ENCODE assay signal across 8 cellular contexts in genomic region chr16:66342294-66342900, GRCh38. TPM values are rescaled to one million over a fixed set of nuclear protein-coding genes. Genes with fewer than 3 reads are reported as not detected.
DNase-seq lines count a peak whose midpoint lies in the region; ATAC-seq and TF ChIP-seq lines count a peak whose summit lies in the region.

No MANE protein-coding gene starts in this region.

- H3K4me1 Mint-ChIP-seq in CD14-positive monocyte: peaks cover 5% of the 10 kb centered on the region

- no peak for ATAC-seq in GM21381 (IDR thresholded peaks at IDR 0.05; ENCODE audit: unreplicated experiment)
- ATAC-seq in GM18520 (IDR thresholded peaks at IDR 0.05; ENCODE audit: unreplicated experiment): no peak
- ATAC-seq in activated CD4-positive, CD25-positive, alpha-beta regulatory T cell treated with anti-CD3 and anti-CD28 coated beads, Interleukin-2, amount 50 U/mL, for 24 hours: no peak

- H3K27ac ChIP-seq in liver (ENCODE audit: low read depth in 1 of 2, low read length in 2 of 2): no peak overlapping the region

- no peak overlapping the region for H3K4me3 ChIP-seq in HAP-1
- no peak overlapping the region for H3K4me3 ChIP-seq in liver (ENCODE audit: low read depth in 1 of 3, low read length in 3 of 3)

- no peak overlapping the region for H3K4me3 Mint-ChIP-seq in CD14-positive monocyte

- peak in 1 of 2 donors; percentile 16 for TF ChIP-seq RAD21 in liver (IDR thresholded peaks at IDR 0.05)

- H3K27ac Mint-ChIP-seq in CD14-positive monocyte: no peak overlapping the region

- H3K36me3 ChIP-seq in HAP-1 (replicated peaks): no peaks in the 10 kb centered on the region
- no peaks in the 10 kb centered on the region for H3K36me3 ChIP-seq in liver (ENCODE audit: control insufficient read depth in 4 of 4, insufficient read depth in 3 of 4, low read depth in 1 of 4, low read length in 3 of 4)

- no peaks in the 10 kb centered on the region for H3K4me1 ChIP-seq in HAP-1
- H3K4me1 ChIP-seq in liver (ENCODE audit: control insufficient read depth in 4 of 4, insufficient read depth in 4 of 4, low read length in 3 of 4): no peaks in the 10 kb centered on the region

- in situ Hi-C loops in HAP-1 (cut with MboI; ENCODE audit: low sequenced_read_pairs): no loop called here

- TF ChIP-seq CTCF in CD14-positive monocyte (IDR thresholded peaks at IDR 0.05) (peak; percentile 74), liver (IDR thresholded peaks at IDR 0.05; ENCODE audit: low read depth, low read length, missing input control) (peak; percentile 26)

- H3K36me3 Mint-ChIP-seq in CD14-positive monocyte: no peaks in the 10 kb centered on the region

- H3K27me3 Mint-ChIP-seq in CD14-positive monocyte (ENCODE audit: low read depth in 3 of 3): peaks cover 8 to 20% (median 10%) of the 10 kb centered on the region in 3 donors

- H3K9me3 Mint-ChIP-seq in CD14-positive monocyte: no peaks in the 10 kb centered on the region

- H3K9me3 ChIP-seq in HAP-1 (no peaks in the 10 kb centered on the region), liver (ENCODE audit: control insufficient read depth in 4 of 4, low read length in 3 of 4) (peaks cover 0 to 6% (median under 1%) of the 10 kb centered on the region in 4 donors)

- no peaks in the 10 kb centered on the region for H3K27me3 ChIP-seq in HAP-1 (ENCODE audit: low read depth)
- no peaks in the 10 kb centered on the region for H3K27me3 ChIP-seq in liver (ENCODE audit: control insufficient read depth in 4 of 4, insufficient read depth in 4 of 4, low read length in 3 of 4)

- intact Hi-C loops in CD14-positive monocyte (cut with micrococcal nuclease): loop anchor here in 1 of 2 donors (10.0 kb wide), 1 partner anchor 58 kb away; no protein-coding TSS in a partner anchor

- DNase-seq in CD14-positive monocyte (ENCODE audit: low spot score): no peak
- peak; percentile 21 to 77 for DNase-seq in HAP-1 (ENCODE audit: low spot score in 2 of 2)
- peak; percentile 32 for DNase-seq in activated T-cell treated with anti-CD3 and anti-CD28 coated beads, Interleukin-2, amount 50 U/mL, for 1 hour
- DNase-seq in mesenteric fat pad (ENCODE audit: low spot score): no peak

- WGBS in liver: 65% methylated on average over 9 of the region's 9 CpGs

- H3K9ac ChIP-seq in liver (ENCODE audit: low read depth in 1 of 2, low read length in 2 of 2): no peak overlapping the region

TF ChIP-seq in liver, 16 proteins besides CTCF, POLR2A, EP300 and RAD21:
- TF ChIP-seq, protein P1, sequence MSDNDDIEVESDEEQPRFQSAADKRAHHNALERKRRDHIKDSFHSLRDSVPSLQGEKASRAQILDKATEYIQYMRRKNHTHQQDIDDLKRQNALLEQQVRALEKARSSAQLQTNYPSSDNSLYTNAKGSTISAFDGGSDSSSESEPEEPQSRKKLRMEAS (IDR thresholded peaks at IDR 0.05): no peak
- TF ChIP-seq TAF1 (conservative IDR thresholded peaks at IDR 0.05) (no peak), YY1 (IDR thresholded peaks at IDR 0.05) (no peak), NR2F2 (IDR thresholded peaks at IDR 0.05) (no peak), REST (IDR thresholded peaks at IDR 0.05) (no peak), SP1 (IDR thresholded peaks at IDR 0.05) (no peak)

RNA-seq across cellular contexts. Expression of gene CDH5, which starts 24.1 kb away (rescaled TPM):
- polyA plus RNA-seq in CD14-positive monocyte: under 1 TPM in 1 of 2 donors, not detected in 1; 0.22 TPM
- total RNA-seq in liver: 10 to 100 TPM; 15.6 to 21.9 TPM
- polyA plus RNA-seq in liver: 10 to 100 TPM in 1 of 2 donors, 1 to 10 TPM in 1; 5.5 to 19.3 TPM
- 121 TPM for total RNA-seq in mesenteric fat pad

Comparison
In these comparisons a context has a peak if more than half of its experiments do, and no peak if none do; other contexts are left out.
1. DNase-seq: peak in HAP-1 (2 of 2) and activated T-cell treated with anti-CD3 and anti-CD28 coated beads, Interleukin-2, amount 50 U/mL, for 1 hour (single experiment); none in CD14-positive monocyte (single experiment) and mesenteric fat pad (single experiment).